21 cellular contexts compared by ENCODE assay signal in genomic region chr7:48300301-48300700, GRCh38.
"Had no signal": no experiment of that assay in that cellular context is flagged by ENCODE, and none has a peak within 500 bp of the region (broad histone marks: within the 10 kb centered on the region; RNA-seq: fewer than 3 reads in every experiment).

No MANE protein-coding gene starts in this region.

- H3K4me2 ChIP-seq: smooth muscle cell had no signal

- H3K9me3 Mint-ChIP-seq: naive thymus-derived CD8-positive, alpha-beta T cell had no signal

- H3K4me1 ChIP-seq: adrenal gland, left ventricle myocardium inferior, sigmoid colon, stomach, suprapubic skin, transverse colon, uterus had no signal

- ATAC-seq: naive thymus-derived CD8-positive, alpha-beta T cell had no signal

- H3K4me3 Mint-ChIP-seq: activated CD8-positive, alpha-beta T cell treated with anti-CD3 and anti-CD28 coated beads, Interleukin-2, amount 10 ng/mL, durations not matched to agents 7 days and 5 days; activated naive CD8-positive, alpha-beta T cell; mesothelial cell of epicardium; naive thymus-derived CD8-positive, alpha-beta T cell; stimulated activated memory B cell treated with anti-CD40 and anti-IgM and Interleukin-4, amounts not matched to agents 10 μg/mL and 1 μg/mL and 100 μg/mL, for 72 hours had no signal

- H3K27me3 ChIP-seq: adrenal gland, foreskin keratinocyte, sigmoid colon, stomach, suprapubic skin, transverse colon, uterus had no signal

- H3K27ac Mint-ChIP-seq: activated CD8-positive, alpha-beta T cell treated with anti-CD3 and anti-CD28 coated beads, Interleukin-2, amount 10 ng/mL, durations not matched to agents 7 days and 5 days; activated naive CD8-positive, alpha-beta T cell; mesothelial cell of epicardium; naive thymus-derived CD8-positive, alpha-beta T cell; progenitor cell of endocrine pancreas; stimulated activated memory B cell treated with anti-CD40 and anti-IgM and Interleukin-4, amounts not matched to agents 10 μg/mL and 1 μg/mL and 100 μg/mL, for 72 hours had no signal

- H3K9me3 ChIP-seq: adrenal gland, left ventricle myocardium inferior, sigmoid colon, stomach, suprapubic skin, transverse colon, uterus had no signal

- H3K36me3 Mint-ChIP-seq: activated naive CD8-positive, alpha-beta T cell; mesothelial cell of epicardium; naive thymus-derived CD8-positive, alpha-beta T cell; stimulated activated memory B cell treated with anti-CD40 and anti-IgM and Interleukin-4, amounts not matched to agents 10 μg/mL and 1 μg/mL and 100 μg/mL, for 72 hours had no signal

- H3K4me3 ChIP-seq: adrenal gland, left ventricle myocardium inferior, sigmoid colon, smooth muscle cell, stomach, suprapubic skin, transverse colon, uterus had no signal

- H3K27me3 Mint-ChIP-seq: activated naive CD8-positive, alpha-beta T cell; progenitor cell of endocrine pancreas had no signal

- H3K27ac ChIP-seq: adrenal gland, foreskin keratinocyte, left ventricle myocardium inferior, sigmoid colon, stomach, suprapubic skin, transverse colon, uterus, VCaP had no signal

- H3K36me3 ChIP-seq: adrenal gland, left ventricle myocardium inferior, sigmoid colon, stomach, suprapubic skin, transverse colon, uterus had no signal

- H3K4me1 Mint-ChIP-seq: naive thymus-derived CD8-positive, alpha-beta T cell; stimulated activated memory B cell treated with anti-CD40 and anti-IgM and Interleukin-4, amounts not matched to agents 10 μg/mL and 1 μg/mL and 100 μg/mL, for 72 hours had no signal

- DNase-seq: activated CD4-positive, alpha-beta T cell treated with anti-CD3 and anti-CD28 coated beads for 1 hour; activated CD4-positive, alpha-beta T cell treated with anti-CD3 and anti-CD28 coated beads, Interleukin-2, amount 50 U/mL, for 1 hour; activated gamma-delta T cell treated with Interleukin-2 at 50 U/mL for 16 hours; central memory CD4-positive, alpha-beta T cell; effector CD8-positive, alpha-beta T cell; left ventricle myocardium inferior; sigmoid colon; stomach; uterus had no signal
